19 cellular contexts compared by ENCODE assay signal in the genomic region with DNA sequence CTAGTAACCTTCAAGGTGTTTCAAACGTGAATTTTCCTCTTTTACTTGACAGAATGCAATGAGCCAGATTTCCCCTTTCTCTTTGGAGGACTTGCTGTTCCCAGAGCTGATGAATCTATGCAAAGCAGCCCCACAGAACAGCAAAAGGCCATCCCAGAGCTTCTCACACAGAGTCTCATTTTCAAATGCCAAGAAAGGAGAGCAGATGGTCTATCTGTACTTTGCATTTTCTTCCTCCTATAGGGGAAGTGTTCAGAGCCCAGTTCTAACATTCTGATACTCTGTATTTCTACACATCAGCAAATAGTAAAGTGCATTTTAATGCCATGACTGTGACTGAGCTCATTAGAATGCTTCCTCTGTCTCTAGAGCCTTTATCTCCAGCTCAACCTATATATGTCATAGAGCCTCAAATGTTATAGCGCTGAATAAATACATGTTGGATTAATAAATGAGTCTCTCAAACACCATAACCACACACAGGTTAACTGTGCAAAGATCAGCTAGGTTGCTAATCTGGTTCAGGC.
"Had no signal": no experiment of that assay in that cellular context is flagged by ENCODE, and none has a peak within 500 bp of the region (broad histone marks: within the 10 kb centered on the region; RNA-seq: fewer than 3 reads in every experiment).

No MANE protein-coding gene starts in this region.

- H3K27ac ChIP-seq: spleen, upper lobe of right lung had no signal

- DNase-seq: activated B cell treated with CpG ODN at 0.5 μM for 24 hours; activated CD4-positive, alpha-beta memory T cell treated with anti-CD3 and anti-CD28 coated beads for 36 hours; activated CD4-positive, alpha-beta T cell treated with anti-CD3 and anti-CD28 coated beads for 4 hours; activated naive CD8-positive, alpha-beta T cell treated with anti-CD3 and anti-CD28 coated beads for 36 hours; activated T-cell treated with anti-CD3 and anti-CD28 coated beads for 4 hours; cortex of kidney; erythroblast; kidney; mammary epithelial cell; naive thymus-derived CD8-positive, alpha-beta T cell; nucleus accumbens; retina; spleen; stimulated activated naive B cell treated with anti-CD40 and anti-IgM and Interleukin-4, amounts not matched to agents 10 μg/mL and 1 μg/mL and 100 μg/mL, for 72 hours; T-cell; upper lobe of right lung had no signal

- H3K4me1 ChIP-seq: spleen, upper lobe of right lung had no signal

- H3K9me3 ChIP-seq: upper lobe of right lung had no signal

- H3K4me3 ChIP-seq: spleen, upper lobe of right lung had no signal

- FAIRE-seq: endometrium, frontal cortex, kidney had no signal

- ATAC-seq: left lobe of liver; stimulated activated naive B cell treated with anti-CD40 and anti-IgM and Interleukin-4, amounts not matched to agents 10 μg/mL and 1 μg/mL and 100 μg/mL, for 72 hours; T-cell; upper lobe of right lung had no signal

- H3K36me3 ChIP-seq: spleen, upper lobe of right lung had no signal

- H3K27me3 ChIP-seq: spleen, upper lobe of right lung had no signal
